Comparison of ENCODE assay signal across 8 cellular contexts in the genomic region with DNA sequence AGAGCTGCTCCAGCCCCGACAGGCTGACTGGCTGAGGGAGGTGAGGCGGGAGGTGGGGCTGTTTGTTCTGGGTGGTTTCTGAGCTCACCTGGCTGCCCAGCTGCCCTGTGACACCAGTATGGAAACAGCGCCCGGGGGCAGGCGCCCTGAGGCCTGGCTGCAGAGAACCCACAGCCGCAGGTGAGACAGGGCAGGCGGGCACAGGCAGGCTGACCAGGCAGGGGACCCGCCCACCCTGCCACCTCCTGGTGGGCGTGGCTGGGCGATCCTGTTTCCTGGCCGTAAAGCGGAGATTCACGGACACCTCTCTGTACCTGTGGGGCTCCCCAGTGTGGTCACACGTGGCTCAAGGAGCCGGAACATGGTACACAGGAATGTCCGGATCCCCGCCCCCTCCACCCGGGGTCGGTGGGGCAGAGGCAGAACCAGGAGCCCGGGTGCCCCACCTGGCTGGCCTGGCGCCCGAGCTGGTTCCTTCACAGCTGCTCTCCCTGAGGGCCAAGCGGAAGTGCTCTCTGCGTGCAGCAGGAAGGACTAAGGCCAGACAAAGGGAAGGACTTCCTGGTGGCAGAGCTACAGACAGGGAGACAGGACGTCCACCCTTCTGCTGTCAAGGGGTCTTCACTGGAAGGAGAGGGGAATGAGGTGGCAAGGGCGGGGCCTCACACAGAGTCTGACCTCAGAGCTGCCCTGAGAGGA. TPM values are rescaled to one million over a fixed set of nuclear protein-coding genes. Genes with fewer than 3 reads are reported as not detected.
DNase-seq lines count a peak whose midpoint lies in the region; ATAC-seq and TF ChIP-seq lines count a peak whose summit lies in the region.
"Had no signal": no experiment of that assay in that cellular context is flagged by ENCODE, and none has a peak within 500 bp of the region (broad histone marks: within the 10 kb centered on the region; RNA-seq: fewer than 3 reads in every experiment).

No MANE protein-coding gene starts in this region.

- peaks cover 46 to 61% of the 10 kb centered on the region in 2 donors for H3K4me1 ChIP-seq in adrenal gland (replicated peaks in 1 of 2)
- H3K4me1 ChIP-seq in suprapubic skin: peaks cover 74% of the 10 kb centered on the region
- peaks cover 17% of the 10 kb centered on the region for H3K4me1 ChIP-seq in neural progenitor cell

- no peak for TF ChIP-seq EP300 in suprapubic skin (IDR thresholded peaks at IDR 0.05)

- H3K4me1 Mint-ChIP-seq in neural progenitor cell: peaks cover 33% of the 10 kb centered on the region
- no peaks in the 10 kb centered on the region for H3K4me1 Mint-ChIP-seq in activated T-helper 1 cell treated with anti-CD3 and anti-CD28 coated beads, Interleukin-12 subunit alpha, Interleukin-12 subunit beta, Interleukin-2, Interleukin-4 antibody, amounts not matched to agents 30 ng/mL and 10 ng/mL and 1 ng/mL, durations not matched to agents 14 hours and 24 hours and 36 hours (ENCODE audit: low read depth)

- no peak for ATAC-seq in GM18498 (IDR thresholded peaks at IDR 0.05; ENCODE audit: unreplicated experiment)

- no peak overlapping the region for H3K4me2 ChIP-seq in neural progenitor cell

- TF ChIP-seq POLR2A in adrenal gland (IDR thresholded peaks at IDR 0.05) (no peak), suprapubic skin (IDR thresholded peaks at IDR 0.05) (no peak)

- H3K27ac Mint-ChIP-seq in neural progenitor cell: no peak overlapping the region
- H3K27ac Mint-ChIP-seq in activated T-helper 1 cell treated with anti-CD3 and anti-CD28 coated beads, Interleukin-12 subunit alpha, Interleukin-12 subunit beta, Interleukin-2, Interleukin-4 antibody, amounts not matched to agents 30 ng/mL and 10 ng/mL and 1 ng/mL, durations not matched to agents 14 hours and 24 hours and 36 hours: no peak overlapping the region

- H3K27me3 Mint-ChIP-seq in neural progenitor cell (ENCODE audit: insufficient read depth, low read depth): peaks cover 3% of the 10 kb centered on the region
- peaks cover 4% of the 10 kb centered on the region for H3K27me3 Mint-ChIP-seq in activated T-helper 1 cell treated with anti-CD3 and anti-CD28 coated beads, Interleukin-12 subunit alpha, Interleukin-12 subunit beta, Interleukin-2, Interleukin-4 antibody, amounts not matched to agents 30 ng/mL and 10 ng/mL and 1 ng/mL, durations not matched to agents 14 hours and 24 hours and 36 hours (ENCODE audit: insufficient read depth)

- intact Hi-C loops in adrenal gland (cut with DNase I): no loop called here
- intact Hi-C loops in activated T-helper 1 cell treated with anti-CD3 and anti-CD28 coated beads, Interleukin-12 subunit alpha, Interleukin-12 subunit beta, Interleukin-2, Interleukin-4 antibody, amounts not matched to agents 30 ng/mL and 10 ng/mL and 1 ng/mL, durations not matched to agents 14 hours and 24 hours and 36 hours (cut with micrococcal nuclease): loop anchor here (5.0 kb wide), 1 partner anchor 578 kb away; a partner anchor contains a TSS

- no peaks in the 10 kb centered on the region for H3K79me2 ChIP-seq in neural progenitor cell (ENCODE audit: low read depth)

- no peaks in the 10 kb centered on the region for H3K36me3 Mint-ChIP-seq in neural progenitor cell
- H3K36me3 Mint-ChIP-seq in activated T-helper 1 cell treated with anti-CD3 and anti-CD28 coated beads, Interleukin-12 subunit alpha, Interleukin-12 subunit beta, Interleukin-2, Interleukin-4 antibody, amounts not matched to agents 30 ng/mL and 10 ng/mL and 1 ng/mL, durations not matched to agents 14 hours and 24 hours and 36 hours (ENCODE audit: low read depth): no peaks in the 10 kb centered on the region

- H3K27ac ChIP-seq in adrenal gland (peak overlapping the region in 4 of 5 donors; percentile 6 to 76 (median 28)), layer of hippocampus (ENCODE audit: low read depth, low read length) (peak overlapping the region; percentile 73), suprapubic skin (no peak overlapping the region), neural progenitor cell (no peak overlapping the region)

- 73 to 78% (median 74%) methylated on average over 4 to 26 of the region's 26 CpGs for WGBS in adrenal gland, 4 donors
- 36% methylated on average over 7 of the region's 26 CpGs for WGBS in suprapubic skin

- H3K9me3 Mint-ChIP-seq in neural progenitor cell: no peaks in the 10 kb centered on the region
- H3K9me3 Mint-ChIP-seq in activated T-helper 1 cell treated with anti-CD3 and anti-CD28 coated beads, Interleukin-12 subunit alpha, Interleukin-12 subunit beta, Interleukin-2, Interleukin-4 antibody, amounts not matched to agents 30 ng/mL and 10 ng/mL and 1 ng/mL, durations not matched to agents 14 hours and 24 hours and 36 hours: no peaks in the 10 kb centered on the region

- H3K4me3 Mint-ChIP-seq in neural progenitor cell: no peak overlapping the region
- H3K4me3 Mint-ChIP-seq in activated T-helper 1 cell treated with anti-CD3 and anti-CD28 coated beads, Interleukin-12 subunit alpha, Interleukin-12 subunit beta, Interleukin-2, Interleukin-4 antibody, amounts not matched to agents 30 ng/mL and 10 ng/mL and 1 ng/mL, durations not matched to agents 14 hours and 24 hours and 36 hours: no peak overlapping the region

- H3K4me3 ChIP-seq in adrenal gland: peak overlapping the region in 1 of 4 donors; percentile 13
- peak overlapping the region; percentile 35 for H3K4me3 ChIP-seq in suprapubic skin
- no peak overlapping the region for H3K4me3 ChIP-seq in neural progenitor cell

- DNase-seq in NCI-H1417 treated with DMSO at 0.1 percent for 48 hours (lab: John Stamatoyannopoulos, UW) (peak; percentile 32), adrenal gland (peak in 2 of 7 donors; percentile 60 to 69), suprapubic skin (ENCODE audit: low spot score in 2 of 2) (no peak), neural progenitor cell (ENCODE audit: low spot score) (no peak)
- DNase-seq in activated T-helper 1 cell treated with anti-CD3 and anti-CD28 coated beads, Interleukin-12 subunit alpha, Interleukin-12 subunit beta, Interleukin-2, Interleukin-4 antibody, amounts not matched to agents 30 ng/mL and 10 ng/mL and 1 ng/mL, durations not matched to agents 14 hours and 24 hours and 36 hours (ENCODE audit: low spot score): no peak
- DNase-seq: GDM1 had no signal

- peaks cover 7% of the 10 kb centered on the region for H4K20me1 ChIP-seq in neural progenitor cell (ENCODE audit: low read depth)

- no peak overlapping the region for H3K9ac ChIP-seq in neural progenitor cell

- no peaks in the 10 kb centered on the region for H3K9me3 ChIP-seq in adrenal gland (replicated peaks in 1 of 3)
- H3K9me3 ChIP-seq in suprapubic skin: no peaks in the 10 kb centered on the region
- H3K9me3 ChIP-seq in neural progenitor cell (ENCODE audit: low read depth): no peaks in the 10 kb centered on the region

- no peak overlapping the region for H2AFZ ChIP-seq in neural progenitor cell (replicated peaks)

- no peak for TF ChIP-seq CTCF in adrenal gland (IDR thresholded peaks at IDR 0.05)
- no peak for TF ChIP-seq CTCF in suprapubic skin (IDR thresholded peaks at IDR 0.05)
- TF ChIP-seq CTCF in neural progenitor cell (IDR thresholded peaks at IDR 0.05): no peak

- H3K27me3 ChIP-seq in adrenal gland (no peaks in the 10 kb centered on the region), layer of hippocampus (ENCODE audit: control insufficient read depth, insufficient read depth, low read length) (no peaks in the 10 kb centered on the region), suprapubic skin (no peaks in the 10 kb centered on the region), neural progenitor cell (no peaks in the 10 kb centered on the region)

- H3F3A ChIP-seq in neural progenitor cell (ENCODE audit: low read depth): peaks cover 5% of the 10 kb centered on the region

- no peaks in the 10 kb centered on the region for H3K36me3 ChIP-seq in adrenal gland (replicated peaks in 1 of 2)
- no peaks in the 10 kb centered on the region for H3K36me3 ChIP-seq in suprapubic skin
- no peaks in the 10 kb centered on the region for H3K36me3 ChIP-seq in neural progenitor cell

RNA-seq across cellular contexts. Expression of a gene that starts 3.9 kb away (rescaled TPM):
- 100 to 1,000 TPM in 2 of 8 donors, 10 to 100 TPM in 6; 29.9 to 174 (median 77.7) TPM for total RNA-seq in adrenal gland
- 1,000 to 10,000 TPM in 1 of 3 donors, 100 to 1,000 TPM in 1, 1 to 10 TPM in 1; 7.9 to 1,057 (median 368) TPM for polyA plus RNA-seq in adrenal gland
- 10 to 100 TPM; 15.7 to 23.5 (median 16.9) TPM for total RNA-seq in suprapubic skin
- 6.0 and 22.7 TPM in 2 replicates for total RNA-seq in neural progenitor cell (ENCODE audit: low replicate concordance)
- total RNA-seq in activated T-helper 1 cell treated with anti-CD3 and anti-CD28 coated beads, Interleukin-12 subunit alpha, Interleukin-12 subunit beta, Interleukin-2, Interleukin-4 antibody, amounts not matched to agents 30 ng/mL and 10 ng/mL and 1 ng/mL, durations not matched to agents 14 hours and 24 hours and 36 hours: 1.9 and 2.2 TPM in 2 replicates

RNA-seq across cellular contexts. Expression of a gene that starts 48.8 kb away (rescaled TPM):
- 100 to 1,000 TPM in 2 of 8 donors, 10 to 100 TPM in 6; 44.3 to 110 (median 72.8) TPM for total RNA-seq in adrenal gland
- polyA plus RNA-seq in adrenal gland: 100 to 1,000 TPM in 1 of 3 donors, 10 to 100 TPM in 1, 1 to 10 TPM in 1; 4.7 to 152 (median 77.6) TPM
- total RNA-seq in suprapubic skin: 10 to 100 TPM; 45.7 to 96.5 (median 75.8) TPM
- 16.5 and 76.7 TPM in 2 replicates for total RNA-seq in neural progenitor cell (ENCODE audit: low replicate concordance)
- total RNA-seq in activated T-helper 1 cell treated with anti-CD3 and anti-CD28 coated beads, Interleukin-12 subunit alpha, Interleukin-12 subunit beta, Interleukin-2, Interleukin-4 antibody, amounts not matched to agents 30 ng/mL and 10 ng/mL and 1 ng/mL, durations not matched to agents 14 hours and 24 hours and 36 hours: 94.3 and 97.9 TPM in 2 replicates

Comparison
In these comparisons a context has a peak if more than half of its experiments do, and no peak if none do; other contexts are left out.
1. H3K27ac ChIP-seq: peak in adrenal gland (4 of 5) and layer of hippocampus (single experiment); none in suprapubic skin (single experiment) and neural progenitor cell (single experiment).